ENCODE assay signal across 27 cellular contexts in the genomic region with DNA sequence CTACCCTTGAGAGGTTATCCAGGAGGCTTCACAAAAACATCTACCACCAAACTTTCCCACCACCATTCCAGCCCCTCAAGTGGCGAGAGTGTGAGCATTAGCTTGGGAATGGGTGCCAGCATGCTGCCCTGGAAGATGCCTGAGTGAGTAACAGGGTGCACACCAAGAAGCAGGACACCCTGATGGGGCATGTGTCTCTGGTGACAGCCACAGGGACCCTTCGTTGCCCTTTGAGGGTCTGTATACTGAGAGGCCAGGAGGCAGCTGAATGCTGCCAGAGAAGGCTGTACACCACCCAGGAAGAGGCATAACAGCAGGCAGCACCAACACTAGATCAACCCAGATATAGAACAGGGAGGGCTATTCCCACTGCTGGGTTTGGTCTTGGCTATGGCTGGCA.
DNase-seq lines count a peak whose midpoint lies in the region; ATAC-seq and TF ChIP-seq lines count a peak whose summit lies in the region.
"Had no signal": no experiment of that assay in that cellular context is flagged by ENCODE, and none has a peak within 500 bp of the region (broad histone marks: within the 10 kb centered on the region; RNA-seq: fewer than 3 reads in every experiment).

No MANE protein-coding gene starts in this region.

- H3K27me3 Mint-ChIP-seq in T-helper 17 cell = peaks cover 20% of the 10 kb centered on the region
- H3K27me3 Mint-ChIP-seq: CD4-positive, CD25-positive, alpha-beta regulatory T cell had no signal

- no peaks in the 10 kb centered on the region for H3K36me3 ChIP-seq in esophagus muscularis mucosa
- H3K36me3 ChIP-seq: BE2C; BLaER1; BLaER1 treated with 17β-estradiol and CSF1 and Interleukin-3, amounts not matched to agents 10 nM and 100 nM had no signal

- no peaks in the 10 kb centered on the region for H3K27me3 ChIP-seq in esophagus muscularis mucosa
- H3K27me3 ChIP-seq: BE2C; BLaER1; BLaER1 treated with 17β-estradiol and CSF1 and Interleukin-3, amounts not matched to agents 10 nM and 100 nM had no signal

- TF ChIP-seq POLR2A in esophagus muscularis mucosa (IDR thresholded peaks at IDR 0.05; ENCODE audit: low read depth) = no peak

- ATAC-seq in T-helper 17 cell = no peak
- ATAC-seq: A549; CD8-positive, alpha-beta T cell had no signal

- intact Hi-C loops in esophagus muscularis mucosa (cut with DNase I) = no loop called here

- no peaks in the 10 kb centered on the region for H3K4me1 Mint-ChIP-seq in T-helper 17 cell
- H3K4me1 Mint-ChIP-seq: B cell; CD14-positive monocyte; CD4-positive, alpha-beta memory T cell; CD4-positive, CD25-positive, alpha-beta regulatory T cell; CD8-positive, alpha-beta memory T cell had no signal

- H3K36me3 Mint-ChIP-seq in T-helper 17 cell (ENCODE audit: low read depth) = no peaks in the 10 kb centered on the region
- H3K36me3 Mint-ChIP-seq: CD14-positive monocyte; CD4-positive, alpha-beta memory T cell; CD4-positive, CD25-positive, alpha-beta regulatory T cell; CD8-positive, alpha-beta memory T cell; CD8-positive, alpha-beta T cell had no signal

- peak; percentile 91 for DNase-seq in esophagus muscularis mucosa (ENCODE audit: extremely low spot score)
- DNase-seq in T-helper 17 cell = no peak
- DNase-seq: 8988T; ACHN; AML-193; BE2C; C1 segment of cervical spinal cord; Caco-2; Calu3; CD4-positive, alpha-beta memory T cell; CD4-positive, alpha-beta T cell; CD4-positive, CD25-positive, alpha-beta regulatory T cell; CD8-positive, alpha-beta memory T cell; CD8-positive, alpha-beta T cell; COR-L47; DMS 273 treated with DMSO at 0.1 percent for 48 hours; DMS153; DMS53; DND-41; EL had no signal

- H3K27ac Mint-ChIP-seq in T-helper 17 cell = no peak overlapping the region
- H3K27ac Mint-ChIP-seq: B cell; CD14-positive monocyte; CD4-positive, alpha-beta memory T cell; CD4-positive, alpha-beta T cell; CD8-positive, alpha-beta T cell had no signal

- no peak for TF ChIP-seq CTCF in esophagus muscularis mucosa (IDR thresholded peaks at IDR 0.05)

- 100% methylated on average over 1 of the region's 2 CpGs for WGBS in esophagus muscularis mucosa

- H3K27ac ChIP-seq in esophagus muscularis mucosa (replicated peaks in 1 of 4) = no peak overlapping the region
- H3K27ac ChIP-seq: 22Rv1; A549; BLaER1; BLaER1 treated with 17β-estradiol and CSF1 and Interleukin-3, amounts not matched to agents 10 nM and 100 nM; C4-2B had no signal

- no peak overlapping the region for H3K4me3 Mint-ChIP-seq in T-helper 17 cell
- H3K4me3 Mint-ChIP-seq: B cell; CD14-positive monocyte; CD4-positive, alpha-beta memory T cell; CD4-positive, alpha-beta T cell; CD4-positive, CD25-positive, alpha-beta regulatory T cell; CD8-positive, alpha-beta memory T cell; CD8-positive, alpha-beta T cell had no signal

- H3K9me3 ChIP-seq in esophagus muscularis mucosa (no peaks in the 10 kb centered on the region), T-helper 17 cell (ENCODE audit: control insufficient read depth, low read length, poor library complexity, severe bottlenecking) (no peaks in the 10 kb centered on the region)
- H3K9me3 ChIP-seq: A549, BE2C, BLaER1, Caco-2 had no signal

- no peak for TF ChIP-seq EP300 in esophagus muscularis mucosa (IDR thresholded peaks at IDR 0.05)

- no peak overlapping the region for H3K4me3 ChIP-seq in esophagus muscularis mucosa
- H3K4me3 ChIP-seq: A549; BLaER1; BLaER1 treated with 17β-estradiol and CSF1 and Interleukin-3, amounts not matched to agents 10 nM and 100 nM had no signal

- H3K4me1 ChIP-seq in esophagus muscularis mucosa = no peaks in the 10 kb centered on the region
- H3K4me1 ChIP-seq: A549; BE2C; BLaER1; BLaER1 treated with 17β-estradiol and CSF1 and Interleukin-3, amounts not matched to agents 10 nM and 100 nM; Caco-2 had no signal
